ENCODE assay signal across 8 cellular contexts in the genomic region with DNA sequence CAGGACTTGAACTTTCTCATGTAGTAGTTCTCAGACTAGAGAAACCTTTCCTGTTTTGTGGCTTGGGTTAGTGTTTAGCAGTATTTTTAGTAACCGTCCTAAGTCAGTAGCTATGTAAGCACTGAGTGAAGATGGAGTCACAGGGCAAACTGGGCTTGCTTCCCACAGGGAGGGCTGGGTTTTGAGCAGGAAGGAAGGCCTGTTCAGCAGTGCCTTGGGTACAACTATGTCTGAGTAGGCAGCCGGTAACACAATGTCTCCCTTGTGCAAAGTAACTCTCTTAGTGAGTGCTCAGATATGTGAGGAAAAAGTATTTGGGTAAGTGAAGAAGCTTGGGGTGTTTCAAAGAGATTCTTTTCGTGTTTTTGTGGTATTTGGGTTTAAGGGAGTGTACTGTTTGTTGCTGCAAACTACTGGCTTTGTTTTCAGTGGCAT.
DNase-seq lines count a peak whose midpoint lies in the region; ATAC-seq and TF ChIP-seq lines count a peak whose summit lies in the region.

No MANE protein-coding gene starts in this region.

- TF ChIP-seq CTCF in PC-3 (conservative IDR thresholded peaks at IDR 0.05; ENCODE audit: low read depth, low read length) (no peak), spleen (IDR thresholded peaks at IDR 0.05 in 8 of 11, conservative IDR thresholded peaks at IDR 0.05 in 3 of 11) (no peak)

- H3K9me3 ChIP-seq in PC-3 (ENCODE audit: low read length) (no peaks in the 10 kb centered on the region), spleen (peaks cover 0 to 22% (median 17%) of the 10 kb centered on the region in 8 donors)

- H3K4me3 ChIP-seq in PC-3 (ENCODE audit: low read length) (peak overlapping the region; percentile 54), spleen (peak overlapping the region in 2 of 8 donors; percentile 7 to 36)

- TF ChIP-seq POLR2A in spleen (IDR thresholded peaks at IDR 0.05) = no peak

- peak; percentile 90 for DNase-seq in AG08395 (ENCODE audit: low spot score)
- DNase-seq in PC-3 = peak; percentile 89
- peak; percentile 72 to 89 for DNase-seq in left colon
- no peak for DNase-seq in spleen
- DNase-seq in GM19238 (ENCODE audit: insufficient read length, low spot score) = no peak
- DNase-seq in effector CD4-positive, alpha-beta T cell = no peak

- H3K9ac ChIP-seq in PC-3 (ENCODE audit: low read length) = peak overlapping the region; percentile 78

- H2AFZ ChIP-seq in PC-3 (ENCODE audit: low read length) = peak overlapping the region; percentile 74

- 0 out of 2 replicates have a peak, but pooled peaks cover 3% of the 10 kb centered on the region for H3K79me2 ChIP-seq in PC-3 (ENCODE audit: low read length)

- H3K9me2 ChIP-seq in PC-3 (replicated peaks; ENCODE audit: low read length) = no peaks in the 10 kb centered on the region

- no peaks in the 10 kb centered on the region for H4K20me1 ChIP-seq in PC-3 (ENCODE audit: low read length)

- peak overlapping the region; percentile 74 for H3K4me2 ChIP-seq in PC-3 (ENCODE audit: low read length)

- H3K27ac ChIP-seq in PC-3 (ENCODE audit: low read length) (peak overlapping the region; percentile 80), cingulate gyrus (ENCODE audit: low read depth, low read length) (peak overlapping the region; percentile 89), spleen (peak overlapping the region; percentile 32 to 68 (median 48))

- H3K4me1 ChIP-seq in PC-3 (ENCODE audit: insufficient read depth, low read length) (peaks cover 28% of the 10 kb centered on the region), spleen (peaks cover 3 to 39% (median 18%) of the 10 kb centered on the region in 6 donors)

- H3F3A ChIP-seq in PC-3 (ENCODE audit: low read length, unreplicated experiment) = no peaks in the 10 kb centered on the region

- no peaks in the 10 kb centered on the region for H3K27me3 ChIP-seq in PC-3 (ENCODE audit: low read length)
- no peaks in the 10 kb centered on the region for H3K27me3 ChIP-seq in spleen (replicated peaks in 1 of 7)

- 9 to 14% (median 12%) methylated on average over 3 of the region's 3 CpGs for WGBS in spleen, 5 donors

- intact Hi-C loops in PC-3 (cut with micrococcal nuclease) (loop anchor here (1.0 to 5.0 kb wide), 2 partner anchors 49 to 98 kb away; no protein-coding TSS in a partner anchor), left colon (cut with DNase I, micrococcal nuclease) (no loop called here), spleen (cut with DNase I; ENCODE audit: low total_unique reads) (no loop called here)

- H3K36me3 ChIP-seq in PC-3 (ENCODE audit: low read depth, low read length) (no peaks in the 10 kb centered on the region; the same call in 1 of the 2 replicates), spleen (peaks cover 0 to 50% (median 4%) of the 10 kb centered on the region in 6 donors)

- no TSS peak for BruUV-seq in PC-3 (replicated peaks; lab: Mats Ljungman, UMichigan)

- ATAC-seq in GM21447 (IDR thresholded peaks at IDR 0.05; ENCODE audit: unreplicated experiment) = peak; percentile 62
- ATAC-seq in PC-3 = peak; percentile 100
- ATAC-seq in left colon = peak; percentile 99

- POLR2A ChIA-PET in PC-3 (lab: Charles Lee; ENCODE audit: unreplicated experiment) = no interaction called here

- CTCF ChIA-PET in PC-3 (lab: Charles Lee) = interaction anchor here (0.7 to 0.9 kb wide), 2 partner anchors 112 to 115 kb away, joined by 3 read pairs; no protein-coding TSS in a partner anchor

Comparison
In these comparisons a context has a peak if more than half of its experiments do, and no peak if none do; other contexts are left out.
1. DNase-seq: peak in AG08395 (single experiment), PC-3 (single experiment) and left colon (2 of 2); none in spleen (single experiment), GM19238 (single experiment) and effector CD4-positive, alpha-beta T cell (single experiment).
2. Peak in every context shown above with its lines, with median percentiles within 50 percentile points of each other: ATAC-seq and H3K27ac ChIP-seq.